In genomic region chr4:101042847-101043246, GRCh38 we compare ENCODE assay signal across 16 cellular contexts.
DNase-seq lines count a peak whose midpoint lies in the region; ATAC-seq, FAIRE-seq and TF ChIP-seq lines count a peak whose summit lies in the region.
"Had no signal": no experiment of that assay in that cellular context is flagged by ENCODE, and none has a peak within 500 bp of the region (broad histone marks: within the 10 kb centered on the region; RNA-seq: fewer than 3 reads in every experiment).

No MANE protein-coding gene starts in this region.

- FAIRE-seq in A549 (lab: Jason Lieb, UNC) (no peak), K562 (lab: Jason Lieb, UNC) (no peak)
- FAIRE-seq: A204.1, G401.6, H54 had no signal

- CTCF ChIA-PET in A549 (lab: Yijun Ruan, JAX) = no interaction called here
- CTCF ChIA-PET in K562 (lab: Yijun Ruan, JAX; ENCODE audit: low intra/inter-chr PET ratio) = no interaction called here
- CTCF ChIA-PET in activated naive CD4-positive, alpha-beta T cell treated with anti-CD3 and anti-CD28 coated beads for 36 hours (lab: Charles Lee) = no interaction called here

- H3K27ac ChIP-seq in heart left ventricle = no peak overlapping the region
- H3K27ac ChIP-seq in A549 = no peak overlapping the region
- H3K27ac ChIP-seq in K562 (ENCODE audit: extremely low read depth, low read depth, low read length) = no peak overlapping the region
- H3K27ac ChIP-seq: C4-2B, GM23248 had no signal

- ATAC-seq in heart left ventricle (peak in 3 of 4 donors; percentile 37 to 67 (median 52)), A549 (no peak), K562 (no peak)

- no peak for DNase-seq in heart left ventricle
- DNase-seq in cardiac septum (ENCODE audit: low spot score) = no peak
- DNase-seq in A549 (ENCODE audit: low read depth in 1 of 2, low spot score in 1 of 2) = no peak
- no peak for DNase-seq in K562 (ENCODE audit: extremely low read depth in 1 of 4, low spot score in 3 of 4)
- DNase-seq in fibroblast of peridontal ligament (ENCODE audit: extremely low read depth) = peak; percentile 79
- DNase-seq in GM19238 (ENCODE audit: insufficient read length, low spot score) = no peak
- DNase-seq in activated naive CD4-positive, alpha-beta T cell treated with anti-CD3 and anti-CD28 coated beads for 36 hours = no peak
- DNase-seq: AML-193; Caco-2; CD4-positive, alpha-beta T cell; GM23248; HCEC 1CT had no signal

- no peaks in the 10 kb centered on the region for H3K27me3 ChIP-seq in heart left ventricle
- no peaks in the 10 kb centered on the region for H3K27me3 ChIP-seq in K562 (ENCODE audit: control insufficient read depth in 2 of 2, insufficient read depth in 2 of 2, low read length in 2 of 2)

- H3K4me3 Mint-ChIP-seq in activated naive CD4-positive, alpha-beta T cell treated with anti-CD3 and anti-CD28 coated beads for 36 hours = no peak overlapping the region
- H3K4me3 Mint-ChIP-seq: CD4-positive, alpha-beta T cell had no signal

- H3K9me3 ChIP-seq in heart left ventricle (no peaks in the 10 kb centered on the region), A549 (no peaks in the 10 kb centered on the region), K562 (replicated peaks; ENCODE audit: control insufficient read depth, insufficient read depth, low read depth, low read length) (no peaks in the 10 kb centered on the region)
- H3K9me3 ChIP-seq: Caco-2 had no signal

- TF ChIP-seq RAD21 in A549 (conservative IDR thresholded peaks at IDR 0.05 in 1 of 2, IDR thresholded peaks at IDR 0.05 in 1 of 2) = no peak
- TF ChIP-seq RAD21 in K562 (CRISPR knock-in tag; conservative IDR thresholded peaks at IDR 0.05 in 1 of 2, IDR thresholded peaks at IDR 0.05 in 1 of 2) = no peak

- H3K4me1 Mint-ChIP-seq in activated naive CD4-positive, alpha-beta T cell treated with anti-CD3 and anti-CD28 coated beads for 36 hours (ENCODE audit: low read depth) = peaks cover 9% of the 10 kb centered on the region

- TF ChIP-seq CTCF in heart left ventricle (IDR thresholded peaks at IDR 0.05) = no peak
- no peak for TF ChIP-seq CTCF in A549 (IDR thresholded peaks at IDR 0.05)
- no peak for TF ChIP-seq CTCF in K562 (IDR thresholded peaks at IDR 0.05 in 2 of 3, conservative IDR thresholded peaks at IDR 0.05 in 1 of 3; ENCODE audit: insufficient read depth in 2 of 3, low read depth in 1 of 3, low read length in 3 of 3)

- H3K9ac ChIP-seq in K562 (ENCODE audit: insufficient read depth in 1 of 2, low read depth in 2 of 2, low read length in 2 of 2) = no peak overlapping the region
- H3K9ac ChIP-seq: GM23248 had no signal

- no peak overlapping the region for H2AFZ ChIP-seq in K562 (ENCODE audit: low read depth, low read length)
- H2AFZ ChIP-seq: GM23248 had no signal

- no peaks in the 10 kb centered on the region for H3K9me3 Mint-ChIP-seq in activated naive CD4-positive, alpha-beta T cell treated with anti-CD3 and anti-CD28 coated beads for 36 hours
- H3K9me3 Mint-ChIP-seq: CD4-positive, alpha-beta T cell had no signal

- H3K27ac Mint-ChIP-seq in activated naive CD4-positive, alpha-beta T cell treated with anti-CD3 and anti-CD28 coated beads for 36 hours = no peak overlapping the region
- H3K27ac Mint-ChIP-seq: CD4-positive, alpha-beta T cell had no signal

- TF ChIP-seq POLR2A in heart left ventricle (IDR thresholded peaks at IDR 0.05) (no peak), A549 (IDR thresholded peaks at IDR 0.05; ENCODE audit: low read length) (no peak), K562 (conservative IDR thresholded peaks at IDR 0.05) (no peak)

- no peaks in the 10 kb centered on the region for H3K36me3 Mint-ChIP-seq in activated naive CD4-positive, alpha-beta T cell treated with anti-CD3 and anti-CD28 coated beads for 36 hours (ENCODE audit: low read depth)

- no peaks in the 10 kb centered on the region for H3K79me2 ChIP-seq in K562 (ENCODE audit: control insufficient read depth, insufficient read depth, low read length)

- H3K36me3 ChIP-seq in heart left ventricle (peaks cover 0 to 11% (median 0%) of the 10 kb centered on the region in 9 donors), K562 (ENCODE audit: control insufficient read depth, insufficient read depth, low read length) (no peaks in the 10 kb centered on the region)

- peaks cover 0 to 19% (median 6%) of the 10 kb centered on the region in 12 donors for H3K4me1 ChIP-seq in heart left ventricle
- no peaks in the 10 kb centered on the region for H3K4me1 ChIP-seq in A549
- H3K4me1 ChIP-seq in K562 (replicated peaks in 1 of 2; ENCODE audit: control insufficient read depth in 2 of 2, insufficient read depth in 2 of 2, low read length in 2 of 2) = no peaks in the 10 kb centered on the region
- H3K4me1 ChIP-seq: Caco-2 had no signal

- intact Hi-C loops in heart left ventricle (cut with DNase I) = no loop called here
- intact Hi-C loops in cardiac septum (cut with DNase I) = no loop called here
- intact Hi-C loops in K562 (cut with micrococcal nuclease) = no loop called here
- intact Hi-C loops in activated naive CD4-positive, alpha-beta T cell treated with anti-CD3 and anti-CD28 coated beads for 36 hours (cut with micrococcal nuclease) = no loop called here

- in situ Hi-C loops in K562 (cut with MboI) = no loop called here

- H3K4me3 ChIP-seq in heart left ventricle (no peak overlapping the region), A549 (no peak overlapping the region), K562 (no peak overlapping the region)
- H3K4me3 ChIP-seq: GM23248 had no signal

- 14 to 27% (median 25%) methylated on average over 1 of the region's 1 CpG for WGBS in heart left ventricle, 4 donors
- WGBS in A549 (ENCODE audit: missing lambda C conversion rate) = 79% methylated on average over 1 of the region's 1 CpG
- 0% methylated on average over 1 of the region's 1 CpG for WGBS in K562 (ENCODE audit: insufficient coverage, low coverage, missing lambda C conversion rate)

- H4K20me1 ChIP-seq in K562 (replicated peaks; ENCODE audit: control insufficient read depth, insufficient read depth, low read length) = no peaks in the 10 kb centered on the region

- POLR2A ChIA-PET in A549 (lab: Yijun Ruan, JAX) = no interaction called here
- POLR2A ChIA-PET in K562 (lab: Yijun Ruan, JAX) = no interaction called here

- no peak overlapping the region for H3K4me2 ChIP-seq in A549
- no peak overlapping the region for H3K4me2 ChIP-seq in K562 (ENCODE audit: insufficient read depth, low read length)

- TF ChIP-seq EP300 in A549 (IDR thresholded peaks at IDR 0.05) (no peak), K562 (IDR thresholded peaks at IDR 0.05; ENCODE audit: low read length) (no peak)

- H3K27me3 Mint-ChIP-seq in activated naive CD4-positive, alpha-beta T cell treated with anti-CD3 and anti-CD28 coated beads for 36 hours (ENCODE audit: low read depth) = no peaks in the 10 kb centered on the region
- H3K27me3 Mint-ChIP-seq: CD4-positive, alpha-beta T cell had no signal

- H3K9me1 ChIP-seq in K562 (ENCODE audit: control insufficient read depth, insufficient read depth, low read length) = no peaks in the 10 kb centered on the region

- no TSS peak for BruUV-seq in K562 (replicated peaks; lab: Mats Ljungman, UMichigan)

TF ChIP-seq in A549, 52 proteins besides CTCF, POLR2A, EP300 and RAD21:
- TF ChIP-seq HOXB5 (CRISPR knock-in tag; IDR thresholded peaks at IDR 0.05) (no peak), RNF2 (IDR thresholded peaks at IDR 0.05; ENCODE audit: borderline replicate concordance, low read depth) (no peak), MAFK (IDR thresholded peaks at IDR 0.05; ENCODE audit: partially characterized antibody) (peak; percentile 76)

TF ChIP-seq in K562, 482 proteins besides CTCF, POLR2A, EP300 and RAD21:
- TF ChIP-seq MAFK (IDR thresholded peaks at IDR 0.05; ENCODE audit: low read length) (peak; percentile 46), MAFF (IDR thresholded peaks at IDR 0.05; ENCODE audit: low read length) (peak; percentile 35; the same call in 1 of the 2 replicates), ZNF395 (CRISPR knock-in tag; IDR thresholded peaks at IDR 0.05) (no peak), MAFG (tag; conservative IDR thresholded peaks at IDR 0.05) (peak; percentile 30; the same call in 1 of the 2 replicates)

Comparison
In these comparisons a context has a peak if more than half of its experiments do, and no peak if none do; other contexts are left out.
1. ATAC-seq: peak in heart left ventricle (3 of 4); none in A549 (0 of 2) and K562 (single experiment).